ENCODE assay signal across 9 cellular contexts in genomic region chr10:49679480-49679893, GRCh38. TPM values are rescaled to one million over a fixed set of nuclear protein-coding genes. Genes with fewer than 3 reads are reported as not detected.
DNase-seq lines count a peak whose midpoint lies in the region; ATAC-seq and TF ChIP-seq lines count a peak whose summit lies in the region.
"Had no signal": no experiment of that assay in that cellular context is flagged by ENCODE, and none has a peak within 500 bp of the region (broad histone marks: within the 10 kb centered on the region; RNA-seq: fewer than 3 reads in every experiment).

Gene C10orf53, plus strand, starts transcription at chr10:49679651. Its CDS starts 47 bp downstream, at chr10:49679698.

- TF ChIP-seq POLR2A in esophagus muscularis mucosa (IDR thresholded peaks at IDR 0.05; ENCODE audit: low read depth), result no peak

- no peak within 1 kb of the TSS for H3K27ac ChIP-seq in esophagus muscularis mucosa (replicated peaks in 1 of 4)

- no peak within 1 kb of the TSS for H3K4me3 Mint-ChIP-seq in activated CD4-positive, alpha-beta T cell treated with anti-CD3 and anti-CD28 coated beads for 36 hours
- H3K4me3 Mint-ChIP-seq in natural killer cell treated with Interleukin-12 subunit alpha and Interleukin-12 subunit beta and Interleukin-15 and Interleukin-18, amount 100 ng/mL, for 72 hours, result no peak within 1 kb of the TSS
- no peak within 1 kb of the TSS for H3K4me3 Mint-ChIP-seq in effector memory CD8-positive, alpha-beta T cell

- H3K27ac Mint-ChIP-seq in activated CD4-positive, alpha-beta T cell treated with anti-CD3 and anti-CD28 coated beads for 36 hours, result no peak within 1 kb of the TSS
- H3K27ac Mint-ChIP-seq in natural killer cell treated with Interleukin-12 subunit alpha and Interleukin-12 subunit beta and Interleukin-15 and Interleukin-18, amount 100 ng/mL, for 72 hours, result no peak within 1 kb of the TSS
- H3K27ac Mint-ChIP-seq in effector memory CD8-positive, alpha-beta T cell, result no peak within 1 kb of the TSS

- 6% methylated on average over 17 of the region's 36 CpGs for WGBS in esophagus muscularis mucosa

- peaks cover 0 to 42% (median 7%) of the 10 kb centered on the region in 4 donors for H3K9me3 ChIP-seq in esophagus muscularis mucosa

- H3K4me3 ChIP-seq in esophagus muscularis mucosa, result no peak within 1 kb of the TSS

- H3K4me1 ChIP-seq in esophagus muscularis mucosa, result no peaks in the 10 kb centered on the region

- H3K4me1 Mint-ChIP-seq in activated CD4-positive, alpha-beta T cell treated with anti-CD3 and anti-CD28 coated beads for 36 hours, result peaks cover 5% of the 10 kb centered on the region
- peaks cover 0 to 4% of the 10 kb centered on the region in 2 donors for H3K4me1 Mint-ChIP-seq in natural killer cell treated with Interleukin-12 subunit alpha and Interleukin-12 subunit beta and Interleukin-15 and Interleukin-18, amount 100 ng/mL, for 72 hours (ENCODE audit: low read depth in 2 of 2)
- H3K4me1 Mint-ChIP-seq in effector memory CD8-positive, alpha-beta T cell (ENCODE audit: low read depth in 2 of 2), result peaks cover 0 to 1% of the 10 kb centered on the region in 2 donors

- TF ChIP-seq CTCF in esophagus muscularis mucosa (IDR thresholded peaks at IDR 0.05), result no peak

- peaks cover 0 to 36% (median 0%) of the 10 kb centered on the region in 4 donors for H3K27me3 ChIP-seq in esophagus muscularis mucosa

- intact Hi-C loops in activated CD4-positive, alpha-beta T cell treated with anti-CD3 and anti-CD28 coated beads for 36 hours (cut with DNase I, micrococcal nuclease), result loop anchor here in 1 of 2 experiments (1.0 kb wide), 1 partner anchor 72 kb away; no protein-coding TSS in a partner anchor
- intact Hi-C loops in esophagus muscularis mucosa (cut with DNase I), result no loop called here

- CTCF ChIA-PET in activated CD4-positive, alpha-beta T cell treated with anti-CD3 and anti-CD28 coated beads for 36 hours (lab: Charles Lee), result interaction anchor here (0.7 kb wide), 1 partner anchor 87 kb away, joined by 4 read pairs; no protein-coding TSS in a partner anchor

- no peak for TF ChIP-seq EP300 in esophagus muscularis mucosa (IDR thresholded peaks at IDR 0.05)

- H3K9me3 Mint-ChIP-seq in activated CD4-positive, alpha-beta T cell treated with anti-CD3 and anti-CD28 coated beads for 36 hours (ENCODE audit: low read depth), result peaks cover 19% of the 10 kb centered on the region
- H3K9me3 Mint-ChIP-seq in natural killer cell treated with Interleukin-12 subunit alpha and Interleukin-12 subunit beta and Interleukin-15 and Interleukin-18, amount 100 ng/mL, for 72 hours, result no peaks in the 10 kb centered on the region
- peaks cover 2 to 25% of the 10 kb centered on the region in 2 donors for H3K9me3 Mint-ChIP-seq in effector memory CD8-positive, alpha-beta T cell

- peak; percentile 73 for DNase-seq in activated CD4-positive, alpha-beta T cell treated with anti-CD3 and anti-CD28 coated beads for 36 hours
- no peak for DNase-seq in activated CD4-positive, alpha-beta T cell treated with anti-CD3 and anti-CD28 coated beads for 1 hour
- DNase-seq in RPMI7951 (ENCODE audit: low read depth), result peak; percentile 63
- DNase-seq in esophagus muscularis mucosa (ENCODE audit: extremely low spot score), result peak; percentile 57
- no peak for DNase-seq in natural killer cell treated with Interleukin-12 subunit alpha and Interleukin-12 subunit beta and Interleukin-15 and Interleukin-18, amount 100 ng/mL, for 72 hours (ENCODE audit: low spot score)
- no peak for DNase-seq in effector memory CD8-positive, alpha-beta T cell
- no peak for DNase-seq in mesenteric fat pad (ENCODE audit: low spot score)
- DNase-seq in NCI-H748 (lab: John Stamatoyannopoulos, UW; ENCODE audit: unreplicated experiment), result no peak

- peaks cover 38% of the 10 kb centered on the region for H3K27me3 Mint-ChIP-seq in activated CD4-positive, alpha-beta T cell treated with anti-CD3 and anti-CD28 coated beads for 36 hours
- peaks cover 30 to 54% of the 10 kb centered on the region in 2 donors for H3K27me3 Mint-ChIP-seq in natural killer cell treated with Interleukin-12 subunit alpha and Interleukin-12 subunit beta and Interleukin-15 and Interleukin-18, amount 100 ng/mL, for 72 hours
- peaks cover 53 to 68% of the 10 kb centered on the region in 2 donors for H3K27me3 Mint-ChIP-seq in effector memory CD8-positive, alpha-beta T cell

- POLR2A ChIA-PET in activated CD4-positive, alpha-beta T cell treated with anti-CD3 and anti-CD28 coated beads for 36 hours (lab: Charles Lee), result no interaction called here

- peak; percentile 70 for ATAC-seq in activated CD4-positive, alpha-beta T cell treated with anti-CD3 and anti-CD28 coated beads for 36 hours
- ATAC-seq in natural killer cell treated with Interleukin-12 subunit alpha and Interleukin-12 subunit beta and Interleukin-15 and Interleukin-18, amount 100 ng/mL, for 72 hours, result peak; percentile 70 to 81
- ATAC-seq in effector memory CD8-positive, alpha-beta T cell (replicated peaks), result no peak

- H3K36me3 ChIP-seq in esophagus muscularis mucosa, result no peaks in the 10 kb centered on the region

- no peaks in the 10 kb centered on the region for H3K36me3 Mint-ChIP-seq in activated CD4-positive, alpha-beta T cell treated with anti-CD3 and anti-CD28 coated beads for 36 hours (ENCODE audit: low read depth)
- H3K36me3 Mint-ChIP-seq in natural killer cell treated with Interleukin-12 subunit alpha and Interleukin-12 subunit beta and Interleukin-15 and Interleukin-18, amount 100 ng/mL, for 72 hours, result peaks cover 17% of the 10 kb centered on the region
- H3K36me3 Mint-ChIP-seq in effector memory CD8-positive, alpha-beta T cell (ENCODE audit: insufficient read depth), result no peaks in the 10 kb centered on the region

RNA-seq across cellular contexts. Expression of gene C10orf53, which starts in this region (rescaled TPM):
- not detected for total RNA-seq in activated CD4-positive, alpha-beta T cell treated with anti-CD3 and anti-CD28 coated beads for 36 hours
- not detected in 2 replicates for total RNA-seq in RPMI7951 (2014; rRNA removed; shearing (Covaris generic))
- total RNA-seq in esophagus muscularis mucosa (not detected), mesenteric fat pad (not detected)
- not detected for total RNA-seq in natural killer cell treated with Interleukin-12 subunit alpha and Interleukin-12 subunit beta and Interleukin-15 and Interleukin-18, amount 100 ng/mL, for 72 hours
- total RNA-seq: skeletal muscle tissue had no signal

Comparison
In these comparisons a context has a peak if more than half of its experiments do, and no peak if none do; other contexts are left out.
1. Peak in DNase-seq and ATAC-seq in activated CD4-positive, alpha-beta T cell treated with anti-CD3 and anti-CD28 coated beads for 36 hours; RNA of the gene not detected or under 1 TPM.
2. Peak in DNase-seq in RPMI7951; RNA of the gene not detected or under 1 TPM.
3. Peak in DNase-seq in esophagus muscularis mucosa; RNA of the gene not detected or under 1 TPM.
4. Peak in ATAC-seq in natural killer cell treated with Interleukin-12 subunit alpha and Interleukin-12 subunit beta and Interleukin-15 and Interleukin-18, amount 100 ng/mL, for 72 hours; RNA of the gene not detected or under 1 TPM.